Comparison of ENCODE assay signal across 18 cellular contexts in genomic region chr5:173862047-173862477, GRCh38.
"Had no signal": no experiment of that assay in that cellular context is flagged by ENCODE, and none has a peak within 500 bp of the region (broad histone marks: within the 10 kb centered on the region; RNA-seq: fewer than 3 reads in every experiment).

No MANE protein-coding gene starts in this region.

- DNase-seq: activated CD4-positive, alpha-beta T cell treated with anti-CD3 and anti-CD28 coated beads for 48 hours; activated CD4-positive, alpha-beta T cell treated with anti-CD3 and anti-CD28 coated beads, Interleukin-2, amount 50 U/mL, for 4 hours; activated CD8-positive, alpha-beta memory T cell treated with anti-CD3 and anti-CD28 coated beads, Interleukin-2, amount 50 U/mL, for 48 hours; activated CD8-positive, alpha-beta T cell treated with anti-CD3 and anti-CD28 coated beads, Interleukin-2, amount 10 ng/mL, durations not matched to agents 7 days and 5 days; activated naive CD4-positive, alpha-beta T cell; activated T-cell treated with anti-CD3 and anti-CD28 coated beads, Interleukin-2, amount 50 U/mL, for 1 hour; aorta; central memory CD4-positive, alpha-beta T cell; NCI-H1092 treated with DMSO at 0.1 percent for 48 hours; NCI-H1436; NCI-H1694 treated with DMSO at 0.1 percent for 48 hours; NCI-H2029 treated with DMSO at 0.1 percent for 48 hours; NCI-H510A treated with DMSO at 0.1 percent for 48 hours; NCI-H69; NK-92 treated with Interleukin-12 subunit alpha and Interleukin-12 subunit beta, amount 100 ng/mL, for 24 hours; Peyer's patch; SHP77; SW 1271 had no signal
